27 cellular contexts compared by ENCODE assay signal in genomic region chr3:194844046-194844445, GRCh38.
"Had no signal": no experiment of that assay in that cellular context is flagged by ENCODE, and none has a peak within 500 bp of the region (broad histone marks: within the 10 kb centered on the region; RNA-seq: fewer than 3 reads in every experiment).

No MANE protein-coding gene starts in this region.

- H3K4me3 ChIP-seq: ascending aorta, cardiac muscle cell had no signal

- H3K27ac ChIP-seq: ascending aorta, cardiac muscle cell, VCaP had no signal

- H3K9me3 ChIP-seq: ascending aorta had no signal

- ATAC-seq: activated CD4-positive, alpha-beta T cell treated with anti-CD3 and anti-CD28 coated beads for 36 hours; activated CD8-positive, alpha-beta memory T cell treated with anti-CD3 and anti-CD28 coated beads, Interleukin-2, amount 10 ng/mL, durations not matched to agents 7 days and 5 days; activated CD8-positive, alpha-beta T cell treated with anti-CD3 and anti-CD28 coated beads, Interleukin-2, amount 10 ng/mL, durations not matched to agents 7 days and 5 days; activated naive CD8-positive, alpha-beta T cell treated with anti-CD3 and anti-CD28 coated beads, Interleukin-2, amount 50 U/mL, for 24 hours; T-cell; T-helper 17 cell had no signal

- H3K27me3 ChIP-seq: ascending aorta, cardiac muscle cell had no signal

- DNase-seq: activated B cell treated with CpG ODN at 0.5 μM for 24 hours; activated CD4-positive, alpha-beta memory T cell treated with anti-CD3 and anti-CD28 coated beads, Interleukin-2, amount 10 ng/mL, durations not matched to agents 7 days and 5 days; activated CD4-positive, alpha-beta T cell treated with anti-CD3 and anti-CD28 coated beads for 36 hours; activated CD4-positive, alpha-beta T cell treated with anti-CD3 and anti-CD28 coated beads for 48 hours; activated CD4-positive, alpha-beta T cell treated with anti-CD3 and anti-CD28 coated beads, Interleukin-2, amount 10 ng/mL, durations not matched to agents 7 days and 5 days; activated CD4-positive, alpha-beta T cell treated with anti-CD3 and anti-CD28 coated beads, Interleukin-2, amount 50 U/mL, for 48 hours; activated CD4-positive, CD25-positive, alpha-beta regulatory T cell treated with anti-CD3 and anti-CD28 coated beads, Interleukin-2, amount 50 U/mL, for 72 hours; activated CD8-positive, alpha-beta memory T cell treated with anti-CD3 and anti-CD28 coated beads for 24 hours; activated CD8-positive, alpha-beta memory T cell treated with anti-CD3 and anti-CD28 coated beads, Interleukin-2, amount 10 ng/mL, durations not matched to agents 7 days and 5 days; activated CD8-positive, alpha-beta memory T cell treated with anti-CD3 and anti-CD28 coated beads, Interleukin-2, amount 50 U/mL, for 48 hours; activated CD8-positive, alpha-beta T cell treated with anti-CD3 and anti-CD28 coated beads, Interleukin-2, amount 10 ng/mL, durations not matched to agents 7 days and 5 days; activated effector memory CD4-positive, alpha-beta T cell treated with Interleukin-2 at 50 U/mL for 16 hours; activated gamma-delta T cell; activated naive CD4-positive, alpha-beta T cell treated with anti-CD3 and anti-CD28 coated beads, Interleukin-2, amount 10 ng/mL, durations not matched to agents 7 days and 5 days; activated naive CD4-positive, alpha-beta T cell treated with Interleukin-2 at 50 U/mL for 16 hours; activated naive CD8-positive, alpha-beta T cell treated with anti-CD3 and anti-CD28 coated beads, Interleukin-2, amount 10 ng/mL, durations not matched to agents 7 days and 5 days; activated naive CD8-positive, alpha-beta T cell treated with anti-CD3 and anti-CD28 coated beads, Interleukin-2, amount 50 U/mL, for 24 hours; activated T-cell treated with anti-CD3 and anti-CD28 coated beads, Interleukin-2, amount 50 U/mL, for 24 hours; activated T-cell treated with anti-CD3 and anti-CD28 coated beads, Interleukin-2, amount 50 U/mL, for 48 hours; amygdala; anterior cingulate cortex; cerebellar nuclear complex; T-cell; T-helper 17 cell had no signal

- H3K36me3 ChIP-seq: ascending aorta, cardiac muscle cell had no signal

- H3K4me1 ChIP-seq: ascending aorta had no signal
